In the genomic region with DNA sequence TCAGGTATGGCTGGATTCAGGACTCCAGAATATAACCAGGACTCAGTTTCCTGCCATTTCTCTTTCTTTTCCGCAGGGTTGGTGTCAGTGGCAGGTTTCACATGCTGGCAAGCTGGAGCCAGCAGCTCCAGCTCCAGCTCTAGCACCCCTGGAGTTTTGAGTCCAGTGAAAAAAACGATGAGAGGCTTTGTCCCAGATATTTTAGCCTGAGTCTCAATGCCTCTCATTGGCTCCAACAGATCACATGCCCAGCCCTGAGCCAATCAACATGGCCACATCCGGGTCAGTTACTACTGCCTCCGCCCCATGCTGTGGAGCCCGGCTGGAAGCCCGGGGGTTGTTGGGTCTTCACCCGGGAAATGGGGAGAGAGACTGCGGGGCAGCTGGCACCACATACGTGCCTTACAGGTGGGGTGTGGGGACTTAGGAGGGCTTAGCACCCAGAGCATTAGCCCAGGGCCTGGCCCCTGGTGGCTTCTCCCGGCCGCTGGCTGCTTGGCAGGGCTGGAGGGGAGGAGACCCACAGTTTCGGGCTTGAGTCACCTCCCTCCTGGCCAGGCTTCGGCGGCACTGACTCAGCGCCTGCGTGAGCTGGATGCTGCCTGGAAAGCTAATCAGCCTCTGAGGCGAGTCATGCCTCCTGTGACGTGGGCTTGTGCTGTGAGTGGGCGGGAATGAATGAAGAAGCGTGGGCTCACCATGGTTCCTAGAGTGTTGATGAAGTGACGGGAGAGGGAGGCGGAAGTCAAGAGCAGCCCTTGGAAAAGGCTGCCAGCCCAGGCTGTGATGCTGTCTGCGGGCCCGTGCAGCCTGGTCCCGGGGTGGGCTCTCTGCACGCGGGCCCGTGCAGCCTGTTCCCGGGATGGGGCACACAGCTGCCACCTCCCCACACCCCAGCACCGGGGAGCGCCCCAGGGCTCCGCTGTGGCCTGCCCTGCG, we compare ENCODE assay signal across 8 cellular contexts. TPM values are rescaled to one million over a fixed set of nuclear protein-coding genes. Genes with fewer than 3 reads are reported as not detected.
DNase-seq lines count a peak whose midpoint lies in the region; ATAC-seq and TF ChIP-seq lines count a peak whose summit lies in the region.

No MANE protein-coding gene starts in this region.

- TF ChIP-seq RAD21 in Ishikawa (IDR thresholded peaks at IDR 0.05; ENCODE audit: low read depth), result no peak

- TF ChIP-seq CTCF in GM10248 (IDR thresholded peaks at IDR 0.05; ENCODE audit: control extremely low read depth, extremely low read depth, low read depth, missing control alignments) (no peak), PC-9 (conservative IDR thresholded peaks at IDR 0.05) (no peak), epithelial cell of esophagus (IDR thresholded peaks at IDR 0.05; ENCODE audit: insufficient read depth, low read depth, low read length, missing control alignments) (peak; percentile 21), mucosa of descending colon (IDR thresholded peaks at IDR 0.05) (no peak)

- intact Hi-C loops in PC-9 (cut with micrococcal nuclease; ENCODE audit: unreplicated experiment) (loop anchor here (1.0 to 5.0 kb wide), 5 partner anchors 31 to 280 kb away; partner anchors contain the start of genes SGSM3 and SLC25A17), mucosa of descending colon (cut with DNase I, micrococcal nuclease) (no loop called here)

- peaks cover 47% of the 10 kb centered on the region for H3F3A ChIP-seq in PC-9 (ENCODE audit: insufficient read depth, low read depth)

- CTCF ChIA-PET in GM10248 (lab: Yijun Ruan, JAX) (interaction anchor here (1.0 to 3.2 kb wide), 12 partner anchors 15 to 261 kb away, joined by 3 to 12 read pairs (median 4); partner anchors contain the start of gene MRTFA), PC-9 (lab: Charles Lee) (interaction anchor here (0.6 to 1.5 kb wide), 4 partner anchors 31 to 938 kb away, joined by 3 to 6 read pairs (median 4); partner anchors contain the start of gene PMM1)

- H3K9me3 Mint-ChIP-seq in activated T-cell treated with anti-CD3 and anti-CD28 coated beads, Interleukin-2, amount 50 U/mL, for 24 hours, result no peaks in the 10 kb centered on the region

- H3K27ac ChIP-seq in PC-9, result peak overlapping the region; percentile 98

- H3K4me1 ChIP-seq in PC-9 (replicated peaks; ENCODE audit: insufficient read depth) (peaks cover 15% of the 10 kb centered on the region), mucosa of descending colon (ENCODE audit: low read depth) (peaks cover 18% of the 10 kb centered on the region)

- POLR2A ChIA-PET in GM10248 (lab: Yijun Ruan, JAX), result no interaction called here
- POLR2A ChIA-PET in PC-9 (lab: Charles Lee; ENCODE audit: unreplicated experiment), result interaction anchor here (0.5 to 1.6 kb wide), 18 partner anchors 15 to 730 kb away, joined by 3 to 12 read pairs (median 4); partner anchors contain the start of genes MRTFA and TEF

- peak overlapping the region; percentile 92 for H3K4me2 ChIP-seq in PC-9

- H3K4me3 ChIP-seq in PC-9 (peak overlapping the region; percentile 68), epithelial cell of esophagus (ENCODE audit: low read length) (peak overlapping the region; percentile 62), mucosa of descending colon (no peak overlapping the region)

- H3K36me3 ChIP-seq in PC-9 (ENCODE audit: low read depth) (no peaks in the 10 kb centered on the region), mucosa of descending colon (ENCODE audit: low read depth) (no peaks in the 10 kb centered on the region)

- DNase-seq in GM10248 (ENCODE audit: extremely low spot score) (peak; percentile 84), PC-9 (peak; percentile 95 to 99), epithelial cell of esophagus (ENCODE audit: low read depth) (peak; percentile 100), mucosa of descending colon (peak; percentile 79 to 92 (median 85))
- DNase-seq in activated T-cell treated with anti-CD3 and anti-CD28 coated beads, Interleukin-2, amount 50 U/mL, for 24 hours, result peak; percentile 86
- DNase-seq in stimulated activated CD8-positive, alpha-beta memory T cell treated with anti-CD3 and anti-CD28 coated beads, Interleukin-15, amount 100 ng/mL, for 48 hours (ENCODE audit: low read depth in 2 of 2), result peak; percentile 88 to 92

- H4K20me1 ChIP-seq in PC-9 (ENCODE audit: insufficient read depth), result no peaks in the 10 kb centered on the region

- H3K27me3 ChIP-seq in PC-9 (ENCODE audit: insufficient read depth, low read depth), result no peaks in the 10 kb centered on the region

- TF ChIP-seq EP300 in Ishikawa (IDR thresholded peaks at IDR 0.05; ENCODE audit: borderline replicate concordance), result peak; percentile 35; the same call in 1 of the 2 replicates

- H2AFZ ChIP-seq in PC-9, result peak overlapping the region; percentile 89

- BruUV-seq in PC-9 (replicated peaks; lab: Mats Ljungman, UMichigan), result TSS peak; percentile 67

- H3K4me3 Mint-ChIP-seq in activated T-cell treated with anti-CD3 and anti-CD28 coated beads, Interleukin-2, amount 50 U/mL, for 24 hours, result peak overlapping the region; percentile 70

- H3K9me3 ChIP-seq in PC-9 (ENCODE audit: insufficient read depth, low read depth), result no peaks in the 10 kb centered on the region
- H3K9me3 ChIP-seq in mucosa of descending colon, result no peaks in the 10 kb centered on the region

- H3K4me1 Mint-ChIP-seq in activated T-cell treated with anti-CD3 and anti-CD28 coated beads, Interleukin-2, amount 50 U/mL, for 24 hours (ENCODE audit: low read depth), result peaks cover 24% of the 10 kb centered on the region

- ATAC-seq in mucosa of descending colon (peak; percentile 90), GM21390 (IDR thresholded peaks at IDR 0.05; ENCODE audit: unreplicated experiment) (no peak)

- peak overlapping the region; percentile 94 for H3K27ac Mint-ChIP-seq in activated T-cell treated with anti-CD3 and anti-CD28 coated beads, Interleukin-2, amount 50 U/mL, for 24 hours

- H3K36me3 Mint-ChIP-seq in activated T-cell treated with anti-CD3 and anti-CD28 coated beads, Interleukin-2, amount 50 U/mL, for 24 hours (ENCODE audit: low read depth), result no peaks in the 10 kb centered on the region

- H3K27me3 Mint-ChIP-seq in activated T-cell treated with anti-CD3 and anti-CD28 coated beads, Interleukin-2, amount 50 U/mL, for 24 hours, result no peaks in the 10 kb centered on the region

- 0 out of 2 replicates have a peak, but pooled peaks cover 4% of the 10 kb centered on the region for H3K79me2 ChIP-seq in PC-9 (ENCODE audit: low read depth)

- no peaks in the 10 kb centered on the region for H3K9me2 ChIP-seq in PC-9 (ENCODE audit: insufficient read depth)

TF ChIP-seq in Ishikawa, 13 proteins besides CTCF, POLR2A, EP300 and RAD21:
- TF ChIP-seq CEBPB (IDR thresholded peaks at IDR 0.05), result no peak
- TF ChIP-seq MAX (IDR thresholded peaks at IDR 0.05), result peak; percentile 96
- peak; percentile 57 for TF ChIP-seq NFIC (IDR thresholded peaks at IDR 0.05)
- no peak for TF ChIP-seq REST (IDR thresholded peaks at IDR 0.05; ENCODE audit: low read depth)
- peak; percentile 24; the same call in 1 of the 2 replicates for TF ChIP-seq YY1 (IDR thresholded peaks at IDR 0.05; ENCODE audit: low read depth)
- TF ChIP-seq EGR1 (IDR thresholded peaks at IDR 0.05), result peak; percentile 99
- no peak; the same call in 1 of the 2 replicates for TF ChIP-seq ZBTB7A (IDR thresholded peaks at IDR 0.05; ENCODE audit: low read depth)
- peak; percentile 73 for TF ChIP-seq TAF1 (IDR thresholded peaks at IDR 0.05; ENCODE audit: low read depth)
- TF ChIP-seq USF1 (IDR thresholded peaks at IDR 0.05), result peak; percentile 99
- TF ChIP-seq TEAD4 (IDR thresholded peaks at IDR 0.05), result peak; percentile 22
- peak; percentile 69 for TF ChIP-seq CREB1 (IDR thresholded peaks at IDR 0.05; ENCODE audit: low read depth)
- TF ChIP-seq TCF12 (IDR thresholded peaks at IDR 0.05; ENCODE audit: low read depth), result peak; percentile 82
- peak; percentile 49; the same call in 1 of the 2 replicates for TF ChIP-seq FOXM1 (IDR thresholded peaks at IDR 0.05; ENCODE audit: borderline replicate concordance, low read depth)
TF ChIP-seq in Ishikawa: peak in this region for 10.

RNA-seq across cellular contexts. Expression of gene MRTFA, which starts 15.3 kb away (rescaled TPM):
- total RNA-seq in PC-9 (2021) (44.7 and 64.6 TPM in 2 replicates), mucosa of descending colon (10 to 100 TPM; 32.4 to 45.3 (median 35.0) TPM)

RNA-seq across cellular contexts. Expression of gene MCHR1, which starts 27.5 kb away (rescaled TPM):
- total RNA-seq in PC-9 (2021) (0.24 and 0.28 TPM in 2 replicates), mucosa of descending colon (under 1 TPM in 1 of 3 donors, not detected in 2; 0.41 TPM)
